ENCODE assay signal across 1 cellular context in genomic region chr5:31232273-31232888, GRCh38.
TF ChIP-seq lines count a peak whose summit lies in the region.

No MANE protein-coding gene starts in this region.

TF ChIP-seq in Ishikawa, 13 proteins besides CTCF, POLR2A, EP300 and RAD21 (continued from another document):
- TF ChIP-seq USF1 (IDR thresholded peaks at IDR 0.05) (no peak), ZBTB7A (IDR thresholded peaks at IDR 0.05; ENCODE audit: low read depth) (no peak), EGR1 (IDR thresholded peaks at IDR 0.05) (no peak)
TF ChIP-seq in Ishikawa: peak in this region for 0.
